8 cellular contexts compared by ENCODE assay signal in the genomic region with DNA sequence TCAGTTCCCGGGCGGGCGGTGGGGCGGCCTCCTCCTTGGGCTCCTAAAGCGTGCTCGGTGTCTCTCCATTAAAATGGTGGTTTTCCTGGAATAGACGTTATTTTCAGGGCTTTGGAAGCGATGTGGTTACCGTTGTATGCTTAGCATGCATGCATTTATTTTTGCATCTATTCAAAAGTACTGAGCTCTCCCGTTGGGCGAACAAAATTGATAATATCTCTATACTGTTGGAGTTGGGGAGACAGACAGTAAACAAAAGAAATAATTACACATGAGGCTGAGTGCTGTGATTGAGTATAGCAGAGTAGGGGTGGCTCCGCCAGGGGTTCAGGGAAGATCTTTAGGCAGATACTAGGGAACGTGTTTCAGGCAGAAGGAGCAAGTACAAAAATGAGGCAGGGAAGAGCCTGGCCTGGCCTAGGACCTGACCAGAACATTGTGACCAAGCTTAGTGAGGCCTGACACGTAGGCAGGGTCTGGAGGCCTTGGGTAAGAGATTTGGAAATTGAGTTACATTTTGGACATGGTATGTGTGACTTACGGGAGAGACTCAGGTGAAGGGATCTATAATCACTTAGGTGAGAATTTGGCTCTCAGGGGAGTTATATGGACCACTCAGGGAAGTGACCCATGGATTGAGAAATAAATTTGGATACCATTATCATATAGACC. TPM values are rescaled to one million over a fixed set of nuclear protein-coding genes. Genes with fewer than 3 reads are reported as not detected.
A peak's percentile ranks its signal among the peaks of the same experiment; 100 is the strongest.
DNase-seq lines count a peak whose midpoint lies in the region; ATAC-seq and TF ChIP-seq lines count a peak whose summit lies in the region.

No MANE protein-coding gene starts in this region.

- no peak for TF ChIP-seq CTCF in left ventricle myocardium inferior (IDR thresholded peaks at IDR 0.05; ENCODE audit: borderline replicate concordance)

- H3K4me3 ChIP-seq in left ventricle myocardium inferior (peak overlapping the region; percentile 91), SK-N-MC (peak overlapping the region; percentile 88), right cardiac atrium (ENCODE audit: low read length) (peak overlapping the region; percentile 63)

- H3K4me1 ChIP-seq in left ventricle myocardium inferior (peaks cover 23% of the 10 kb centered on the region), right cardiac atrium (ENCODE audit: control insufficient read depth, insufficient read depth, low read length) (peaks cover 2% of the 10 kb centered on the region)

- H3K27ac ChIP-seq in left ventricle myocardium inferior (replicated peaks) (peak overlapping the region; percentile 98), SK-N-MC (peak overlapping the region; percentile 63; the same call in 1 of the 2 replicates), right cardiac atrium (ENCODE audit: low read length) (no peak overlapping the region), substantia nigra (ENCODE audit: low read depth, low read length, poor library complexity, severe bottlenecking) (peak overlapping the region; percentile 58)

- DNase-seq in left ventricle myocardium inferior: no peak
- DNase-seq in cardiac septum (ENCODE audit: low spot score): no peak
- no peak for DNase-seq in SK-N-MC (ENCODE audit: low read depth, low spot score)
- no peak for DNase-seq in right cardiac atrium
- DNase-seq in substantia nigra (lab: John Stamatoyannopoulos, UW): no peak
- DNase-seq in NCI-H446 (lab: John Stamatoyannopoulos, UW): no peak
- DNase-seq in GF-D8 (lab: John Stamatoyannopoulos, UW): no peak

- ATAC-seq in right cardiac atrium (no peak), HG02870 (IDR thresholded peaks at IDR 0.05; ENCODE audit: unreplicated experiment) (no peak)

- H3K36me3 ChIP-seq in left ventricle myocardium inferior (no peaks in the 10 kb centered on the region), SK-N-MC (ENCODE audit: insufficient read depth, low read length) (peaks cover 18% of the 10 kb centered on the region)

- H3K27me3 ChIP-seq in left ventricle myocardium inferior (ENCODE audit: low read depth) (no peaks in the 10 kb centered on the region), right cardiac atrium (ENCODE audit: control insufficient read depth, insufficient read depth) (no peaks in the 10 kb centered on the region)

- 17% methylated on average over 15 of the region's 15 CpGs for WGBS in right cardiac atrium

- peak overlapping the region; percentile 94 for H3K9ac ChIP-seq in SK-N-MC (ENCODE audit: insufficient read length)

- intact Hi-C loops in left ventricle myocardium inferior (cut with micrococcal nuclease): no loop called here
- intact Hi-C loops in cardiac septum (cut with DNase I): no loop called here
- intact Hi-C loops in right cardiac atrium (cut with DNase I): no loop called here

- H3K9me3 ChIP-seq in left ventricle myocardium inferior (replicated peaks) (no peaks in the 10 kb centered on the region), SK-N-MC (ENCODE audit: low read depth, low read length) (no peaks in the 10 kb centered on the region), right cardiac atrium (ENCODE audit: control insufficient read depth, low read length) (no peaks in the 10 kb centered on the region)

RNA-seq across cellular contexts. Expression of a gene that starts 0.7 kb away (rescaled TPM):
- total RNA-seq in left ventricle myocardium inferior (0.69 TPM), cardiac septum (0.32 TPM), right cardiac atrium (1 to 10 TPM in 2 of 4 donors, under 1 TPM in 2; 0.36 to 1.1 (median 0.85) TPM)
- 0.18 TPM for polyA plus RNA-seq in right cardiac atrium

RNA-seq across cellular contexts. Expression of a gene that starts 11.1 kb away (rescaled TPM):
- total RNA-seq in left ventricle myocardium inferior (0.47 TPM), cardiac septum (0.83 TPM), right cardiac atrium (1 to 10 TPM in 1 of 4 donors, under 1 TPM in 3; 0.67 to 1.5 (median 0.75) TPM)
- 0.50 TPM for polyA plus RNA-seq in right cardiac atrium

RNA-seq across cellular contexts. Expression of a gene that starts 30.9 kb away (rescaled TPM):
- total RNA-seq in left ventricle myocardium inferior: 54.8 TPM
- total RNA-seq in cardiac septum: 62.2 TPM
- total RNA-seq in right cardiac atrium: 10 to 100 TPM; 57.8 to 63.8 (median 60.4) TPM
- 41.1 TPM for polyA plus RNA-seq in right cardiac atrium
